In the genomic region with DNA sequence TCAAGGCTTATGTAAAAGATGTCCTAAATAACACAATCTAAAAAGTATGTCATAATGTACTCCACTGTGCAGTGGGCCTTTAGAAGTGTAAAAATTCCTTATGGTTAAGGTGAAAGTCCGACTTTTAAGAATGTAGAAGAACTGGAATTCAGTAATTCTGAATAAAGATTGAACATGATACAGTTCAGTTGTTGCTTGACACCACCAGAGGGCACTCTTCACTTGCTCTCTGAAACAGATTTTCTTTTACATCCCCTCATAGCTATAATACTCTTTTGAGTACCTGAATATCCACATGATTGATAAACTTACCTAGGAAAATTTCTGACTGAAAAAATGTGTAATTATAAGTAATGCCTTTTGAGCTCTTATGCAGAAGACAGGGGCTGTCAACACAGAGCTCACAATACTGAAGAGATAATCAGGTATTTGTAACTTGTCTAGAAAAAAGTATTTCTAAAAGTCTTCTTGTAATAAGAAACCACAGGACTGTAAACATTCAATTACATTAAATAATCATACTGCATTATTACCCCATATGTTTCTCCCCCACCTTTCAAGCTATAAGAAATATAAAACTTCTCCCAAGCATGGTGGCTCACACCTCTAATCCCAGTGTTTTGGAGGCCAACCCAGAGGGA, we compare ENCODE assay signal across 9 cellular contexts.
DNase-seq lines count a peak whose midpoint lies in the region; ATAC-seq and TF ChIP-seq lines count a peak whose summit lies in the region.
"Had no signal": no experiment of that assay in that cellular context is flagged by ENCODE, and none has a peak within 500 bp of the region (broad histone marks: within the 10 kb centered on the region; RNA-seq: fewer than 3 reads in every experiment).

No MANE protein-coding gene starts in this region.

- H2AFZ ChIP-seq in KMS-11 (ENCODE audit: low read depth) = no peak overlapping the region
- no peak overlapping the region for H2AFZ ChIP-seq in PC-3 (ENCODE audit: low read length)
- H2AFZ ChIP-seq in mesenchymal stem cell (ENCODE audit: low read depth, low read length) = no peak overlapping the region

- no peaks in the 10 kb centered on the region for H3K9me2 ChIP-seq in PC-3 (replicated peaks; ENCODE audit: low read length)

- intact Hi-C loops in PC-3 (cut with micrococcal nuclease) = loop anchor here (1.0 to 5.0 kb wide), 6 partner anchors 90 to 337 kb away; partner anchors contain the start of gene PREP

- H3K9ac ChIP-seq in KMS-11 = no peak overlapping the region
- H3K9ac ChIP-seq in PC-3 (ENCODE audit: low read length) = no peak overlapping the region
- H3K9ac ChIP-seq in mesenchymal stem cell (ENCODE audit: low read length) = no peak overlapping the region
- H3K9ac ChIP-seq: BLaER1 treated with 17β-estradiol and CSF1 and Interleukin-3, amounts not matched to agents 10 nM and 100 nM had no signal

- H3K18ac ChIP-seq in mesenchymal stem cell (ENCODE audit: low read depth in 1 of 2, low read length in 2 of 2) = no peak overlapping the region

- H3K79me2 ChIP-seq in KMS-11 (ENCODE audit: insufficient read depth, low read depth) (no peaks in the 10 kb centered on the region), PC-3 (ENCODE audit: low read length) (no peaks in the 10 kb centered on the region)

- WGBS in mesenchymal stem cell = 0% methylated on average over 1 of the region's 1 CpG

- H2BK15ac ChIP-seq in mesenchymal stem cell (ENCODE audit: low read depth, poor library complexity, severe bottlenecking) = no peak overlapping the region

- H3K14ac ChIP-seq in mesenchymal stem cell (ENCODE audit: low read length in 2 of 2) = no peak overlapping the region

- ATAC-seq in GM19372 (IDR thresholded peaks at IDR 0.05; ENCODE audit: low read depth, unreplicated experiment) = peak; percentile 64
- ATAC-seq in PC-3 = peak; percentile 50
- no peak for ATAC-seq in esophagus mucosa

- H4K20me1 ChIP-seq in KMS-11 (ENCODE audit: insufficient read depth) (no peaks in the 10 kb centered on the region), PC-3 (ENCODE audit: low read length) (no peaks in the 10 kb centered on the region)
- H4K20me1 ChIP-seq: BLaER1 treated with 17β-estradiol and CSF1 and Interleukin-3, amounts not matched to agents 10 nM and 100 nM had no signal

- peak; percentile 61 for DNase-seq in NCI-H1436 (lab: John Stamatoyannopoulos, UW)
- DNase-seq in NCI-H1436 treated with DMSO at 0.1 percent for 48 hours (lab: John Stamatoyannopoulos, UW) = no peak
- peak; percentile 63 for DNase-seq in PC-3
- DNase-seq in dermis microvascular lymphatic vessel endothelial cell (ENCODE audit: low read depth in 2 of 2) = peak; percentile 55 to 74
- DNase-seq in mesenchymal stem cell = peak; percentile 61

- H2BK120ac ChIP-seq in mesenchymal stem cell (ENCODE audit: low read depth, low read length) = no peak overlapping the region

- H3K27me3 ChIP-seq in KMS-11 (ENCODE audit: insufficient read depth, low read depth) (no peaks in the 10 kb centered on the region), PC-3 (ENCODE audit: low read length) (no peaks in the 10 kb centered on the region), mesenchymal stem cell (ENCODE audit: control insufficient read depth in 1 of 2, insufficient read depth in 1 of 2, low read length in 2 of 2) (no peaks in the 10 kb centered on the region)
- H3K27me3 ChIP-seq: BLaER1 treated with 17β-estradiol and CSF1 and Interleukin-3, amounts not matched to agents 10 nM and 100 nM had no signal

- H2BK12ac ChIP-seq in mesenchymal stem cell (ENCODE audit: low read length in 2 of 2) = no peak overlapping the region

- no peak overlapping the region for H2BK5ac ChIP-seq in mesenchymal stem cell (ENCODE audit: low read depth, low read length, poor library complexity, severe bottlenecking)

- H3K4ac ChIP-seq in mesenchymal stem cell (ENCODE audit: low read depth in 1 of 2, low read length in 2 of 2) = no peak overlapping the region

- H3F3A ChIP-seq in PC-3 (ENCODE audit: low read length, unreplicated experiment) = no peaks in the 10 kb centered on the region

- H3K36me3 ChIP-seq in KMS-11 (ENCODE audit: insufficient read depth) (no peaks in the 10 kb centered on the region), PC-3 (ENCODE audit: low read depth, low read length) (no peaks in the 10 kb centered on the region), mesenchymal stem cell (ENCODE audit: control insufficient read depth in 1 of 2, insufficient read depth in 2 of 2, low read depth in 1 of 2, low read length in 2 of 2) (no peaks in the 10 kb centered on the region)
- H3K36me3 ChIP-seq: BLaER1 treated with 17β-estradiol and CSF1 and Interleukin-3, amounts not matched to agents 10 nM and 100 nM had no signal

- H3K4me1 ChIP-seq in KMS-11 (ENCODE audit: low read depth, poor library complexity, severe bottlenecking) (no peaks in the 10 kb centered on the region), PC-3 (ENCODE audit: insufficient read depth, low read length) (0 out of 2 replicates have a peak, but pooled peaks cover 3% of the 10 kb centered on the region), mesenchymal stem cell (ENCODE audit: control insufficient read depth, insufficient read depth, low read depth, low read length) (no peaks in the 10 kb centered on the region)

- POLR2A ChIA-PET in PC-3 (lab: Charles Lee; ENCODE audit: unreplicated experiment) = no interaction called here

- no peak overlapping the region for H2AK5ac ChIP-seq in mesenchymal stem cell (ENCODE audit: low read length, severe bottlenecking)

- no peaks in the 10 kb centered on the region for H3K79me1 ChIP-seq in mesenchymal stem cell (replicated peaks; ENCODE audit: low read length, poor library complexity, severe bottlenecking)

- H3K27ac ChIP-seq in KMS-11 (no peak overlapping the region), PC-3 (ENCODE audit: low read length) (no peak overlapping the region), mesenchymal stem cell (ENCODE audit: low read length, poor library complexity, severe bottlenecking) (no peak overlapping the region)
- H3K27ac ChIP-seq: BLaER1 treated with 17β-estradiol and CSF1 and Interleukin-3, amounts not matched to agents 10 nM and 100 nM had no signal

- no TSS peak for BruUV-seq in PC-3 (replicated peaks; lab: Mats Ljungman, UMichigan)

- H3K4me3 ChIP-seq in KMS-11 (IDR thresholded peaks at IDR 0.05; ENCODE audit: insufficient read depth, low read depth, low read length) = no peak overlapping the region
- no peak overlapping the region for H3K4me3 ChIP-seq in PC-3 (ENCODE audit: low read length)
- H3K4me3 ChIP-seq in mesenchymal stem cell (ENCODE audit: insufficient read depth in 1 of 2, low read depth in 1 of 2, low read length in 2 of 2) = no peak overlapping the region
- H3K4me3 ChIP-seq: BLaER1 treated with 17β-estradiol and CSF1 and Interleukin-3, amounts not matched to agents 10 nM and 100 nM had no signal

- CTCF ChIA-PET in PC-3 (lab: Charles Lee) = no interaction called here

- no peak overlapping the region for H3K4me2 ChIP-seq in KMS-11
- H3K4me2 ChIP-seq in PC-3 (ENCODE audit: low read length) = no peak overlapping the region
- no peak overlapping the region for H3K4me2 ChIP-seq in mesenchymal stem cell (ENCODE audit: low read length, poor library complexity, severe bottlenecking)
- H3K4me2 ChIP-seq: BLaER1 treated with 17β-estradiol and CSF1 and Interleukin-3, amounts not matched to agents 10 nM and 100 nM had no signal

- peak; percentile 69 for TF ChIP-seq CTCF in KMS-11 (conservative IDR thresholded peaks at IDR 0.05; ENCODE audit: low read depth, low read length)
- TF ChIP-seq CTCF in PC-3 (conservative IDR thresholded peaks at IDR 0.05; ENCODE audit: low read depth, low read length) = peak; percentile 80

- H4K91ac ChIP-seq in mesenchymal stem cell (ENCODE audit: low read length) = no peak overlapping the region

- no peak overlapping the region for H4K8ac ChIP-seq in mesenchymal stem cell (ENCODE audit: low read length)

- H3K23ac ChIP-seq in mesenchymal stem cell (ENCODE audit: low read length in 2 of 2) = no peak overlapping the region

- H3K9me3 ChIP-seq in PC-3 (ENCODE audit: low read length) = no peaks in the 10 kb centered on the region
- H3K9me3 ChIP-seq in mesenchymal stem cell (ENCODE audit: control insufficient read depth, low read length) = no peaks in the 10 kb centered on the region
- H3K9me3 ChIP-seq: BLaER1 treated with 17β-estradiol and CSF1 and Interleukin-3, amounts not matched to agents 10 nM and 100 nM had no signal
